Comparison of ENCODE assay signal across 2 cellular contexts in genomic region chr1:171636141-171636540, GRCh38.
A peak's percentile ranks its signal among the peaks of the same experiment; 100 is the strongest.
TF ChIP-seq lines count a peak whose summit lies in the region.

No MANE protein-coding gene starts in this region.

TF ChIP-seq in GM23338, 12 proteins besides CTCF, POLR2A, EP300 and RAD21:
- peak; percentile 80 for TF ChIP-seq REST (IDR thresholded peaks at IDR 0.05; ENCODE audit: unreplicated experiment)
- TF ChIP-seq EZH2 (IDR thresholded peaks at IDR 0.05; ENCODE audit: low read depth, unreplicated experiment): no peak

TF ChIP-seq in PFSK-1, 5 proteins besides CTCF, POLR2A, EP300 and RAD21:
- no peak for TF ChIP-seq TAF1 (IDR thresholded peaks at IDR 0.05; ENCODE audit: borderline replicate concordance, insufficient read depth, low read length)
- no peak for TF ChIP-seq SIN3A (IDR thresholded peaks at IDR 0.05; ENCODE audit: borderline replicate concordance, insufficient read depth, low read length)
- peak; percentile 80 to 90 for TF ChIP-seq REST (IDR thresholded peaks at IDR 0.05; ENCODE audit: insufficient read depth in 1 of 2, low read depth in 2 of 2, low read length in 2 of 2)
